Comparison of ENCODE assay signal across 30 cellular contexts in genomic region chr4:10454726-10455125, GRCh38.
"Had no signal": no experiment of that assay in that cellular context is flagged by ENCODE, and none has a peak within 500 bp of the region (broad histone marks: within the 10 kb centered on the region; RNA-seq: fewer than 3 reads in every experiment).

No MANE protein-coding gene starts in this region.

- H3K27me3 Mint-ChIP-seq: activated CD4-positive, alpha-beta memory T cell treated with anti-CD3 and anti-CD28 coated beads for 36 hours had no signal

- H3K27ac ChIP-seq: hepatocyte, parathyroid adenoma, psoas muscle, stomach, thyroid gland, upper lobe of right lung, VCaP had no signal

- DNase-seq: activated CD4-positive, alpha-beta memory T cell treated with anti-CD3 and anti-CD28 coated beads for 36 hours; activated CD4-positive, alpha-beta T cell treated with anti-CD3 and anti-CD28 coated beads, Interleukin-2, amount 10 ng/mL, durations not matched to agents 24 days and 14 days; activated CD8-positive, alpha-beta memory T cell treated with anti-CD3 and anti-CD28 coated beads, Interleukin-2, amount 50 U/mL, for 4 hours; activated gamma-delta T cell treated with Interleukin-2 at 50 U/mL for 16 hours; activated naive CD4-positive, alpha-beta T cell treated with anti-CD3 and anti-CD28 coated beads, Interleukin-2, amount 50 U/mL, for 16 hours; activated T-cell treated with anti-CD3 and anti-CD28 coated beads, Interleukin-2, amount 50 U/mL, for 1 hour; amniotic stem cell; central memory CD4-positive, alpha-beta T cell; dermis blood vessel endothelial cell; effector CD4-positive, alpha-beta T cell; immature natural killer cell; kidney; left colon; midbrain; naive thymus-derived CD4-positive, alpha-beta T cell; occipital lobe; psoas muscle; stimulated activated CD4-positive, alpha-beta T cell treated with anti-CD3 and anti-CD28 coated beads, Interleukin-1b, Interleukin-23, amount 100 ng/mL, for 48 hours; stimulated activated CD4-positive, alpha-beta T cell treated with anti-CD3 and anti-CD28 coated beads, Interleukin-4, amount 100 ng/mL, for 4 hours; stimulated activated CD8-positive, alpha-beta memory T cell treated with anti-CD3 and anti-CD28 coated beads, Interleukin-4, amount 100 ng/mL, for 48 hours; stomach; thyroid gland; upper lobe of right lung had no signal

- H3K4me3 Mint-ChIP-seq: activated CD4-positive, alpha-beta memory T cell treated with anti-CD3 and anti-CD28 coated beads for 36 hours; stimulated activated memory B cell treated with anti-CD40 and anti-IgM and Interleukin-4, amounts not matched to agents 10 μg/mL and 1 μg/mL and 100 μg/mL, for 72 hours had no signal

- H3K4me1 ChIP-seq: parathyroid adenoma had no signal

- H3K4me3 ChIP-seq: psoas muscle, smooth muscle cell, stomach, thyroid gland, upper lobe of right lung had no signal

- H3K27me3 ChIP-seq: hepatocyte, thyroid gland, upper lobe of right lung had no signal

- H3K9me3 ChIP-seq: psoas muscle, thyroid gland, upper lobe of right lung had no signal

- H3K9ac ChIP-seq: parathyroid adenoma had no signal

- ATAC-seq: activated CD4-positive, CD25-positive, alpha-beta regulatory T cell treated with anti-CD3 and anti-CD28 coated beads, Interleukin-2, amount 50 U/mL, for 24 hours; activated T-helper 17 cell treated with anti-CD3 and anti-CD28 coated beads, Interleukin-2, amount 50 U/mL, for 72 hours; left colon; naive thymus-derived CD4-positive, alpha-beta T cell; psoas muscle; stimulated activated memory B cell treated with anti-CD40 and anti-IgM and Interleukin-4, amounts not matched to agents 10 μg/mL and 1 μg/mL and 100 μg/mL, for 72 hours; upper lobe of right lung had no signal

- H3K4me2 ChIP-seq: smooth muscle cell had no signal

- H2AFZ ChIP-seq: hepatocyte, parathyroid adenoma had no signal

- H3K27ac Mint-ChIP-seq: activated CD4-positive, alpha-beta memory T cell treated with anti-CD3 and anti-CD28 coated beads for 36 hours; activated T-helper 17 cell treated with anti-CD3 and anti-CD28 coated beads, Interleukin-2, amount 50 U/mL, for 72 hours; stimulated activated memory B cell treated with anti-CD40 and anti-IgM and Interleukin-4, amounts not matched to agents 10 μg/mL and 1 μg/mL and 100 μg/mL, for 72 hours had no signal

- H3K36me3 ChIP-seq: upper lobe of right lung had no signal

- H3K79me2 ChIP-seq: parathyroid adenoma had no signal
